In the genomic region with DNA sequence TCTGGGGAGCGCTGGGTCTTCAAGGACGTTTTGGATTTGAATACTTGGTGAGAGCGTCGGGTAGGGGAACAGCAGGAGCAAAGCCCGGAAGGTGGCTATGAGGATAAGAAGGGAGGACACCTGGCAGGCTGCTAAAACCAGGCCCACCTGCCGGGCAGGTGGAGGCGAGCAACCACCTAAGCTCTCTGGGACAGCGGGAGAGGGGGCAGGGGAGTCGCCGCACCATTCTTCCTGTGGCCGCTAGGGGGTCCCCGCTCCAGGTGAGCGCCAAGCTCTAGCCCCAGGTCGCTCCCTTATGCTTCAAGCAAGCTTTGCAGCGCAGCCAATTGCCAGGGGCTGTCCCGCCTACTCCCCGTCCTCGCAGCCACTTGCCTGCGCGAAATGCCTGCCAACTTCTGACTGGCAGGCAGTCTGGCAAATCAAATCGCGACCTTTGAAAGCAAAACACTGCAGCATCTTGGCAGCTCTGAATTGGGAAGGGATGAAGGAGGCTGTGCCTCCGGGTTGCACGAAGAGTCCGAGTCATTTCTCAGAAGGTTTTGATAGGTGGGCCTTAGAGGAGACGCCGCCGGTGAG, we compare ENCODE assay signal across 8 cellular contexts. TPM values are rescaled to one million over a fixed set of nuclear protein-coding genes. Genes with fewer than 3 reads are reported as not detected.
DNase-seq lines count a peak whose midpoint lies in the region; ATAC-seq and TF ChIP-seq lines count a peak whose summit lies in the region.

A gene (plus strand): TSS at position 469 of the 576 bp plus-strand sequence. CDS start 3,746 bp downstream, outside the sequence.

- DNase-seq in Ammon's horn (ENCODE audit: low spot score) (peak; percentile 99), NCI-H460 (ENCODE audit: extremely low read depth, low read depth) (peak; percentile 96), chondrocyte (ENCODE audit: low spot score) (peak; percentile 98), kidney epithelial cell (ENCODE audit: low read depth) (peak; percentile 98)
- peak; percentile 95 for DNase-seq in activated CD4-positive, alpha-beta T cell treated with anti-CD3 and anti-CD28 coated beads for 1 hour
- DNase-seq in stimulated activated CD4-positive, alpha-beta T cell treated with anti-CD3 and anti-CD28 coated beads, Interleukin-15, amount 100 ng/mL, for 48 hours (ENCODE audit: low read depth in 2 of 2) = peak; percentile 97 to 98

- H3K4me3 ChIP-seq in kidney epithelial cell (ENCODE audit: low read depth, low read length) = peak within 1 kb of the TSS; percentile 57

- H3K27me3 ChIP-seq in kidney epithelial cell (ENCODE audit: control insufficient read depth, insufficient read depth, low read length) = no peaks in the 10 kb centered on the region

- no peaks in the 10 kb centered on the region for H3K27me3 Mint-ChIP-seq in chondrocyte (ENCODE audit: low read depth)

- peaks cover 58% of the 10 kb centered on the region for H3K4me1 Mint-ChIP-seq in chondrocyte (ENCODE audit: low read depth)

- peak within 1 kb of the TSS; percentile 88 for H3K27ac Mint-ChIP-seq in chondrocyte (ENCODE audit: unreplicated experiment)

- peak within 1 kb of the TSS; percentile 95 for H3K4me3 Mint-ChIP-seq in chondrocyte (ENCODE audit: unreplicated experiment)

- H3K36me3 ChIP-seq in kidney epithelial cell (ENCODE audit: control insufficient read depth, insufficient read depth, low read length) = no peaks in the 10 kb centered on the region

- peaks cover 5% of the 10 kb centered on the region for H3K36me3 Mint-ChIP-seq in chondrocyte (ENCODE audit: low read depth)

- peak; percentile 78 for TF ChIP-seq CTCF in chondrocyte (IDR thresholded peaks at IDR 0.05)
- TF ChIP-seq CTCF in kidney epithelial cell (IDR thresholded peaks at IDR 0.05; ENCODE audit: insufficient read depth, low read length, poor library complexity, severe bottlenecking) = peak; percentile 96

- peak; percentile 97 for ATAC-seq in GM19043 (IDR thresholded peaks at IDR 0.05; ENCODE audit: low read depth, unreplicated experiment)
- ATAC-seq in HG03432 (IDR thresholded peaks at IDR 0.05; ENCODE audit: unreplicated experiment) = peak; percentile 92

- no peaks in the 10 kb centered on the region for H3K9me3 Mint-ChIP-seq in chondrocyte (ENCODE audit: low read depth)

RNA-seq across cellular contexts. Expression of the gene that starts here (rescaled TPM):
- total RNA-seq in NCI-H460 (2014; rRNA removed; shearing (Covaris generic)) = 18.1 and 23.0 TPM in 2 replicates
- 8.8 and 11.1 TPM in 2 replicates for polyA plus RNA-seq in NCI-H460 (2014; cell fraction: nucleus; rRNA removed)
- total RNA-seq in chondrocyte = 27.1 to 35.3 TPM (median 29.3 TPM) in 3 replicates
- total RNA-seq in kidney epithelial cell = 42.0 and 45.0 TPM in 2 replicates

Comparison
In these comparisons a context has a peak if more than half of its experiments do, and no peak if none do; other contexts are left out.
1. Peak in every context shown above with its lines: DNase-seq, ATAC-seq and H3K4me3 ChIP-seq.